ENCODE assay signal across 9 cellular contexts in genomic region chr10:35300063-35300699, GRCh38. TPM values are rescaled to one million over a fixed set of nuclear protein-coding genes. Genes with fewer than 3 reads are reported as not detected.
DNase-seq lines count a peak whose midpoint lies in the region; ATAC-seq, FAIRE-seq and TF ChIP-seq lines count a peak whose summit lies in the region.
"Had no signal": no experiment of that assay in that cellular context is flagged by ENCODE, and none has a peak within 500 bp of the region (broad histone marks: within the 10 kb centered on the region; RNA-seq: fewer than 3 reads in every experiment).

No MANE protein-coding gene starts in this region.

- TF ChIP-seq CTCF in AG10803 (conservative IDR thresholded peaks at IDR 0.05; ENCODE audit: low read length): no peak
- no peak for TF ChIP-seq CTCF in SU-DHL-6 (IDR thresholded peaks at IDR 0.05; ENCODE audit: insufficient read depth, low read length, poor library complexity, severe bottlenecking)
- no peak for TF ChIP-seq CTCF in lower lobe of right lung (IDR thresholded peaks at IDR 0.05)

- no peaks in the 10 kb centered on the region for H3K9me2 ChIP-seq in SU-DHL-6 (replicated peaks; ENCODE audit: insufficient read depth, low read length)

- H3K4me3 ChIP-seq in AG10803 (ENCODE audit: low read length) (peak overlapping the region; percentile 12; the same call in 1 of the 2 replicates), SU-DHL-6 (ENCODE audit: insufficient read depth, low read length, poor library complexity, severe bottlenecking) (no peak overlapping the region), lower lobe of right lung (no peak overlapping the region)

- H3K36me3 ChIP-seq in SU-DHL-6 (ENCODE audit: low read length): no peaks in the 10 kb centered on the region
- H3K36me3 ChIP-seq in lower lobe of right lung: no peaks in the 10 kb centered on the region

- H3K4me1 ChIP-seq in lower lobe of right lung: no peaks in the 10 kb centered on the region

- no peak overlapping the region for H3K27ac ChIP-seq in SU-DHL-6 (ENCODE audit: low read depth, low read length)
- H3K27ac ChIP-seq in lower lobe of right lung: no peak overlapping the region

- intact Hi-C loops in lower lobe of right lung (cut with DNase I): no loop called here

- ATAC-seq in HG03103 (IDR thresholded peaks at IDR 0.05; ENCODE audit: low read depth, unreplicated experiment): peak; percentile 97
- peak in 1 of 2 donors; percentile 55 for ATAC-seq in lower lobe of right lung

- peak; percentile 80 for FAIRE-seq in GM19239 (lab: Jason Lieb, UNC)

- no peak overlapping the region for H3K9ac ChIP-seq in SU-DHL-6 (ENCODE audit: low read length)

- DNase-seq in AG10803 (ENCODE audit: low read depth) (peak; percentile 84), GM19239 (ENCODE audit: insufficient read length, low spot score) (no peak), lower lobe of right lung (peak; percentile 49), NCI-H510A treated with DMSO at 0.1 percent for 48 hours (lab: John Stamatoyannopoulos, UW) (no peak), epidermal melanocyte (ENCODE audit: insufficient read length, low spot score) (no peak), kidney glomerular epithelial cell (lab: John Stamatoyannopoulos, UW) (no peak)
- DNase-seq: activated naive CD8-positive, alpha-beta T cell treated with anti-CD3 and anti-CD28 coated beads, Interleukin-2, amount 10 ng/mL, durations not matched to agents 7 days and 5 days had no signal

- peak overlapping the region; percentile 45 for H2AFZ ChIP-seq in SU-DHL-6 (ENCODE audit: low read depth, low read length, severe bottlenecking)

- H3K27me3 ChIP-seq in SU-DHL-6 (ENCODE audit: low read length) (no peaks in the 10 kb centered on the region), lower lobe of right lung (ENCODE audit: low read depth) (no peaks in the 10 kb centered on the region)

- no peaks in the 10 kb centered on the region for H3K9me3 ChIP-seq in SU-DHL-6 (ENCODE audit: insufficient read depth, low read length)
- H3K9me3 ChIP-seq in lower lobe of right lung: no peaks in the 10 kb centered on the region

- H3K79me2 ChIP-seq in SU-DHL-6 (ENCODE audit: insufficient read depth, low read length): no peaks in the 10 kb centered on the region

- H4K20me1 ChIP-seq in SU-DHL-6 (ENCODE audit: low read depth, low read length): no peaks in the 10 kb centered on the region

- no peaks in the 10 kb centered on the region for H3F3A ChIP-seq in SU-DHL-6 (ENCODE audit: insufficient read depth)

- no peak overlapping the region for H3K4me2 ChIP-seq in SU-DHL-6 (ENCODE audit: low read depth, low read length, poor library complexity, severe bottlenecking)

RNA-seq across cellular contexts. Expression of gene CCNY, which starts 36.1 kb away (rescaled TPM):
- 64.5 TPM for total RNA-seq in lower lobe of right lung

Comparison
In these comparisons a context has a peak if more than half of its experiments do, and no peak if none do; other contexts are left out.
1. DNase-seq: peak in AG10803 (single experiment) and lower lobe of right lung (single experiment); none in GM19239 (single experiment), NCI-H510A treated with DMSO at 0.1 percent for 48 hours (single experiment), epidermal melanocyte (single experiment) and kidney glomerular epithelial cell (single experiment).